Comparison of ENCODE assay signal across 9 cellular contexts in the genomic region with DNA sequence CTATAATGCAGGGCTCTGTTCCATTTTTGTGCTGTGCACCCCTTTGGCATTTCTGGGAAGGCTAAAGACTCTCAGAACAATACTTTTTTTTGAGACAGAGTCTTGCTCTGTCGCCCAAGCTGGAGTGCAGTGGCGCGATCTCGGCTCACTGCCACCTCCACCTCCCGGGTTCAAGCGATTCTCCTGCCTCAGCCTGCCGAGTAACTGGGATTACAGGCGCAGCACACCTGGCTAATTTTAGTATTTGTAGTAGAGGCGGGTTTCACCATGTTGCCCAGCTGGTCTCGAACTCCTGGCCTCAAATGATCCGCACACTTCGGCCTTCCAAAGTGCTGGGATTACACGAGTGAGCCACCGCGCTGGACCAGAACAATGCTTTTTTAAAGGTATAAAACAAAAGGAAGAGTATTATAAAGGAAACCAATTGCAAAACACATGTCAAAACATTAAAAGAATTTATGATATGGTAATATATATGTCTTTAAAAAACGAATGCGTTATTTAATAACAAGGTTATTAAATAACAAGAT. TPM values are rescaled to one million over a fixed set of nuclear protein-coding genes. Genes with fewer than 3 reads are reported as not detected.
DNase-seq lines count a peak whose midpoint lies in the region; ATAC-seq, FAIRE-seq and TF ChIP-seq lines count a peak whose summit lies in the region.
"Had no signal": no experiment of that assay in that cellular context is flagged by ENCODE, and none has a peak within 500 bp of the region (broad histone marks: within the 10 kb centered on the region; RNA-seq: fewer than 3 reads in every experiment).

No MANE protein-coding gene starts in this region.

- 31 to 54% methylated on average over 17 of the region's 17 CpGs for WGBS in lung, 2 donors

- peaks cover 3% of the 10 kb centered on the region for H3K9me3 Mint-ChIP-seq in astrocyte (ENCODE audit: unreplicated experiment)

- TF ChIP-seq CTCF in cardiac muscle cell (IDR thresholded peaks at IDR 0.05; ENCODE audit: low read depth, low read length) (no peak), astrocyte (IDR thresholded peaks at IDR 0.05; ENCODE audit: insufficient read depth, low read depth, low read length) (no peak), lung (IDR thresholded peaks at IDR 0.05; ENCODE audit: control extremely low read depth, extremely low read depth) (no peak), upper lobe of right lung (IDR thresholded peaks at IDR 0.05) (no peak)

- H3K4me2 ChIP-seq in astrocyte (ENCODE audit: low read length), result peak overlapping the region; percentile 88

- ATAC-seq in lung (ENCODE audit: insufficient read depth, low FRiP score), result no peak
- no peak for ATAC-seq in upper lobe of right lung
- no peak for ATAC-seq in HG03432 (IDR thresholded peaks at IDR 0.05; ENCODE audit: unreplicated experiment)
- no peak for ATAC-seq in esophagus mucosa

- H3K4me1 Mint-ChIP-seq in astrocyte (ENCODE audit: low read depth, unreplicated experiment), result peaks cover 15% of the 10 kb centered on the region

- no peaks in the 10 kb centered on the region for H3K36me3 Mint-ChIP-seq in astrocyte (ENCODE audit: low read depth, unreplicated experiment)

- H3K36me3 ChIP-seq in cardiac muscle cell (no peaks in the 10 kb centered on the region), astrocyte (ENCODE audit: insufficient read depth, low read length) (no peaks in the 10 kb centered on the region), lung (ENCODE audit: control insufficient read depth in 2 of 2, insufficient read depth in 2 of 2, low read length in 2 of 2) (no peaks in the 10 kb centered on the region), upper lobe of right lung (no peaks in the 10 kb centered on the region)

- H3K4me3 ChIP-seq in cardiac muscle cell, result peak overlapping the region; percentile 41
- H3K4me3 ChIP-seq in astrocyte (ENCODE audit: insufficient read depth, low read depth, low read length), result no peak overlapping the region
- peak overlapping the region; percentile 68 for H3K4me3 ChIP-seq in lung
- H3K4me3 ChIP-seq in upper lobe of right lung, result peak overlapping the region; percentile 87

- no peak overlapping the region for H3K27ac Mint-ChIP-seq in astrocyte (ENCODE audit: unreplicated experiment)

- H3K9me3 ChIP-seq in cardiac muscle cell (ENCODE audit: low read depth), result no peaks in the 10 kb centered on the region
- H3K9me3 ChIP-seq in astrocyte (ENCODE audit: insufficient read depth, low read depth, low read length), result no peaks in the 10 kb centered on the region
- no peaks in the 10 kb centered on the region for H3K9me3 ChIP-seq in lung (ENCODE audit: control insufficient read depth in 2 of 2, insufficient read depth in 1 of 2, low read length in 1 of 2)
- H3K9me3 ChIP-seq in upper lobe of right lung, result no peaks in the 10 kb centered on the region

- no peak for FAIRE-seq in astrocyte (lab: Jason Lieb, UNC)

- H3K27ac ChIP-seq in cardiac muscle cell (no peak overlapping the region), astrocyte (ENCODE audit: low read depth, low read length) (no peak overlapping the region), lung (ENCODE audit: low read depth in 1 of 2, low read length in 1 of 2) (peak overlapping the region in 1 of 2 donors; percentile 97), upper lobe of right lung (peak overlapping the region; percentile 97)

- H3K4me1 ChIP-seq in cardiac muscle cell (ENCODE audit: low read depth), result no peaks in the 10 kb centered on the region
- H3K4me1 ChIP-seq in astrocyte (ENCODE audit: insufficient read depth, low read length), result peaks cover 39% of the 10 kb centered on the region
- H3K4me1 ChIP-seq in lung (ENCODE audit: control insufficient read depth in 2 of 2, insufficient read depth in 2 of 2, low read length in 2 of 2), result peaks cover 5 to 8% of the 10 kb centered on the region in 2 donors
- H3K4me1 ChIP-seq in upper lobe of right lung, result peaks cover 47% of the 10 kb centered on the region

- no peaks in the 10 kb centered on the region for H3K79me2 ChIP-seq in astrocyte (ENCODE audit: insufficient read depth, low read length)

- peaks cover 6% of the 10 kb centered on the region for H3K27me3 Mint-ChIP-seq in astrocyte (ENCODE audit: low read depth, unreplicated experiment)

- DNase-seq in cardiac muscle cell (ENCODE audit: low read depth in 1 of 2, low spot score in 1 of 2) (no peak), cardiac septum (ENCODE audit: low spot score) (no peak), astrocyte (ENCODE audit: low read depth) (no peak), lung (ENCODE audit: low spot score) (no peak), upper lobe of right lung (no peak), A172 (ENCODE audit: low spot score) (no peak)
- DNase-seq: NCI-H446 treated with DMSO at 0.1 percent for 48 hours had no signal

- H3K9ac ChIP-seq in astrocyte (ENCODE audit: low read length), result peak overlapping the region; percentile 65

- H4K20me1 ChIP-seq in astrocyte (ENCODE audit: insufficient read depth, low read length), result no peaks in the 10 kb centered on the region

- intact Hi-C loops in cardiac septum (cut with DNase I), result no loop called here
- intact Hi-C loops in upper lobe of right lung (cut with DNase I), result no loop called here

- no peak overlapping the region for H2AFZ ChIP-seq in astrocyte (ENCODE audit: low read depth, low read length)

- H3K4me3 Mint-ChIP-seq in astrocyte (ENCODE audit: unreplicated experiment), result peak overlapping the region; percentile 77

- peaks cover 96% of the 10 kb centered on the region for H3K27me3 ChIP-seq in cardiac muscle cell
- H3K27me3 ChIP-seq in astrocyte (ENCODE audit: insufficient read depth, low read length), result peaks cover 2% of the 10 kb centered on the region
- no peaks in the 10 kb centered on the region for H3K27me3 ChIP-seq in lung (ENCODE audit: control insufficient read depth, insufficient read depth)
- no peaks in the 10 kb centered on the region for H3K27me3 ChIP-seq in upper lobe of right lung

RNA-seq across cellular contexts. Expression of a gene that starts 1.0 kb away (rescaled TPM):
- total RNA-seq in cardiac muscle cell (0.95 and 1.3 TPM in 2 replicates), cardiac septum (12.3 TPM), astrocyte (4.0 and 4.2 TPM in 2 replicates), lung (100 to 1,000 TPM in 1 of 2 donors, 10 to 100 TPM in 1; 53.9 to 115 TPM), upper lobe of right lung (103 TPM), esophagus mucosa (125 TPM)
- polyA plus RNA-seq in cardiac muscle cell (0.73 and 3.3 TPM in 2 replicates), lung (100 to 1,000 TPM in 1 of 2 donors, 10 to 100 TPM in 1; 83.7 to 157 TPM)
- total RNA-seq in A172 (2014; rRNA removed; shearing (Covaris generic)), result 19.0 and 21.7 TPM in 2 replicates

RNA-seq across cellular contexts. Expression of a gene that starts 48.6 kb away (rescaled TPM):
- 28.7 and 44.4 TPM in 2 replicates for total RNA-seq in cardiac muscle cell
- 30.4 and 32.3 TPM in 2 replicates for polyA plus RNA-seq in cardiac muscle cell
- 29.1 TPM for total RNA-seq in cardiac septum
- total RNA-seq in astrocyte, result 62.3 and 64.2 TPM in 2 replicates
- total RNA-seq in lung, result 10 to 100 TPM; 34.5 to 56.5 TPM
- 10 to 100 TPM; 15.2 to 26.1 TPM for polyA plus RNA-seq in lung
- 40.9 TPM for total RNA-seq in upper lobe of right lung
- 105 and 121 TPM in 2 replicates for total RNA-seq in A172 (2014; rRNA removed; shearing (Covaris generic))
- 18.1 TPM for total RNA-seq in esophagus mucosa
